Comparison of ENCODE assay signal across 13 cellular contexts in the genomic region with DNA sequence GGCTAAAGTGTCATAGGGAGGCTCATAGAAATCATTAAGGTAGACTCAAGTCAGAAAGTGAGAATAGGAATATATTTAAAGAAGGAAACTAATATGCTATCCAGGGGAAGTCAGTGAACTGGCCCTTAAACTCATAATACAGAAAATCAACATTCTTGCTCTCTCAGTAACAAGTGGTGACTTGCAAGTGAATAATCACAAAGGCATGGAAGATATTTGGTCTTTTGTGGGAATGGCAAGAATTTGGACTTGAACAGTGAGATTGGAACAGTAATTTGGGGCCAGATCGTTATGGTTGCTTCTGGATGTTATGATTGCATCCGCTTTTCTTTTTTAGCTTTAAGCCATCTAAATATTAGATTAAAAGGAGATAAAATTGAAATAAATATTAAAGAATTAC.
A peak's percentile ranks its signal among the peaks of the same experiment; 100 is the strongest.
DNase-seq lines count a peak whose midpoint lies in the region; ATAC-seq and TF ChIP-seq lines count a peak whose summit lies in the region.
"Had no signal": no experiment of that assay in that cellular context is flagged by ENCODE, and none has a peak within 500 bp of the region (broad histone marks: within the 10 kb centered on the region; RNA-seq: fewer than 3 reads in every experiment).

No MANE protein-coding gene starts in this region.

- H3K27me3 ChIP-seq in kidney epithelial cell (ENCODE audit: control insufficient read depth, insufficient read depth, low read length) (no peaks in the 10 kb centered on the region), BE2C (no peaks in the 10 kb centered on the region)
- H3K27me3 ChIP-seq: BLaER1, neutrophil, uterus had no signal

- H3K9me3 ChIP-seq in BE2C, result no peaks in the 10 kb centered on the region
- H3K9me3 ChIP-seq: neutrophil, uterus had no signal

- H3K4me3 Mint-ChIP-seq in stimulated activated naive B cell treated with anti-CD40 and anti-IgM and Interleukin-4, amounts not matched to agents 10 μg/mL and 1 μg/mL and 100 μg/mL, for 72 hours, result no peak overlapping the region

- peaks cover 0 to 2% of the 10 kb centered on the region in 2 donors for H3K9me3 Mint-ChIP-seq in stimulated activated naive B cell treated with anti-CD40 and anti-IgM and Interleukin-4, amounts not matched to agents 10 μg/mL and 1 μg/mL and 100 μg/mL, for 72 hours

- CTCF ChIA-PET in AG04449 (lab: Yijun Ruan, JAX), result interaction anchor here (1.0 kb wide), 2 partner anchors 24 to 228 kb away, joined by 4 to 5 read pairs; no protein-coding TSS in a partner anchor

- H3K27me3 Mint-ChIP-seq in stimulated activated naive B cell treated with anti-CD40 and anti-IgM and Interleukin-4, amounts not matched to agents 10 μg/mL and 1 μg/mL and 100 μg/mL, for 72 hours, result no peaks in the 10 kb centered on the region

- H3K4me1 ChIP-seq in BE2C, result no peaks in the 10 kb centered on the region
- H3K4me1 ChIP-seq: BLaER1, uterus had no signal

- ATAC-seq in stimulated activated naive B cell treated with anti-CD40 and anti-IgM and Interleukin-4, amounts not matched to agents 10 μg/mL and 1 μg/mL and 100 μg/mL, for 72 hours (replicated peaks), result no peak

- TF ChIP-seq CTCF in AG04449 (IDR thresholded peaks at IDR 0.05; ENCODE audit: insufficient read depth, low read length, missing control alignments) (no peak), astrocyte of the spinal cord (IDR thresholded peaks at IDR 0.05; ENCODE audit: low read depth, low read length) (no peak), kidney epithelial cell (IDR thresholded peaks at IDR 0.05; ENCODE audit: insufficient read depth, low read length, poor library complexity, severe bottlenecking) (no peak), BE2C (IDR thresholded peaks at IDR 0.05; ENCODE audit: low read depth, low read length) (no peak)

- POLR2A ChIA-PET in AG04449 (lab: Yijun Ruan, JAX), result no interaction called here

- in situ Hi-C loops in astrocyte of the spinal cord (cut with HindIII; ENCODE audit: low sequenced_read_pairs), result no loop called here

- H3K4me1 Mint-ChIP-seq in stimulated activated naive B cell treated with anti-CD40 and anti-IgM and Interleukin-4, amounts not matched to agents 10 μg/mL and 1 μg/mL and 100 μg/mL, for 72 hours, result no peaks in the 10 kb centered on the region

- no peak overlapping the region for H3K27ac Mint-ChIP-seq in stimulated activated naive B cell treated with anti-CD40 and anti-IgM and Interleukin-4, amounts not matched to agents 10 μg/mL and 1 μg/mL and 100 μg/mL, for 72 hours

- peak; percentile 82 for DNase-seq in AG04449 (ENCODE audit: low read depth, low spot score)
- peak; percentile 76 for DNase-seq in HS-5 (ENCODE audit: low read depth)
- DNase-seq in astrocyte of the spinal cord (ENCODE audit: low read depth, low spot score), result peak; percentile 87
- peak; percentile 84 for DNase-seq in kidney epithelial cell (ENCODE audit: low read depth)
- DNase-seq in BE2C, result no peak
- no peak for DNase-seq in DMS53 treated with DMSO at 0.1 percent for 48 hours (lab: John Stamatoyannopoulos, UW; ENCODE audit: unreplicated experiment)
- no peak for DNase-seq in stimulated activated naive B cell treated with anti-CD40 and anti-IgM and Interleukin-4, amounts not matched to agents 10 μg/mL and 1 μg/mL and 100 μg/mL, for 72 hours
- DNase-seq in NK-92 treated with Interleukin-12 subunit alpha and Interleukin-12 subunit beta, amount 100 ng/mL, for 24 hours (lab: John Stamatoyannopoulos, UW), result no peak
- DNase-seq: activated CD8-positive, alpha-beta memory T cell treated with anti-CD3 and anti-CD28 coated beads, Interleukin-2, amount 50 U/mL, for 4 hours; NCI-H1930; uterus had no signal

- peaks cover 11 to 24% of the 10 kb centered on the region in 2 donors for H3K36me3 Mint-ChIP-seq in stimulated activated naive B cell treated with anti-CD40 and anti-IgM and Interleukin-4, amounts not matched to agents 10 μg/mL and 1 μg/mL and 100 μg/mL, for 72 hours

- no peaks in the 10 kb centered on the region for H3K36me3 ChIP-seq in kidney epithelial cell (ENCODE audit: control insufficient read depth, insufficient read depth, low read length)
- no peaks in the 10 kb centered on the region for H3K36me3 ChIP-seq in BE2C
- H3K36me3 ChIP-seq: neutrophil, uterus had no signal

- H3K4me3 ChIP-seq in AG04449 (ENCODE audit: low read depth, low read length) (no peak overlapping the region), astrocyte of the spinal cord (ENCODE audit: low read depth, low read length) (no peak overlapping the region), kidney epithelial cell (ENCODE audit: low read depth, low read length) (no peak overlapping the region), BE2C (ENCODE audit: low read depth, low read length) (no peak overlapping the region)
- H3K4me3 ChIP-seq: BLaER1, uterus had no signal

Comparison
In these comparisons a context has a peak if more than half of its experiments do, and no peak if none do; other contexts are left out.
1. DNase-seq: peak in AG04449 (single experiment), HS-5 (single experiment), astrocyte of the spinal cord (single experiment) and kidney epithelial cell (single experiment); none in BE2C (single experiment), DMS53 treated with DMSO at 0.1 percent for 48 hours (single experiment), stimulated activated naive B cell treated with anti-CD40 and anti-IgM and Interleukin-4, amounts not matched to agents 10 μg/mL and 1 μg/mL and 100 μg/mL, for 72 hours (single experiment) and NK-92 treated with Interleukin-12 subunit alpha and Interleukin-12 subunit beta, amount 100 ng/mL, for 24 hours (single experiment).